15 cellular contexts compared by ENCODE assay signal in genomic region chr11:79201637-79202347, GRCh38.
DNase-seq lines count a peak whose midpoint lies in the region; ATAC-seq and TF ChIP-seq lines count a peak whose summit lies in the region.
"Had no signal": no experiment of that assay in that cellular context is flagged by ENCODE, and none has a peak within 500 bp of the region (broad histone marks: within the 10 kb centered on the region; RNA-seq: fewer than 3 reads in every experiment).

No MANE protein-coding gene starts in this region.

- H3K27me3 ChIP-seq in kidney epithelial cell (ENCODE audit: control insufficient read depth, insufficient read depth, low read length): no peaks in the 10 kb centered on the region
- H3K27me3 ChIP-seq: hepatocyte, SJSA1 had no signal

- H3K4me3 ChIP-seq in kidney epithelial cell (ENCODE audit: low read depth, low read length): no peak overlapping the region
- H3K4me3 ChIP-seq: hepatocyte, lung, SJSA1 had no signal

- H3K36me3 ChIP-seq in kidney epithelial cell (ENCODE audit: control insufficient read depth, insufficient read depth, low read length): no peaks in the 10 kb centered on the region
- H3K36me3 ChIP-seq: SJSA1 had no signal

- DNase-seq in kidney epithelial cell (ENCODE audit: low read depth) (peak; percentile 35), COLO829 (ENCODE audit: low spot score) (no peak), LoVo (ENCODE audit: low spot score) (no peak)
- DNase-seq: cerebellar nuclear complex, erythroblast, Kasumi-1, NCI-H2081 had no signal

- TF ChIP-seq CTCF in kidney epithelial cell (IDR thresholded peaks at IDR 0.05; ENCODE audit: insufficient read depth, low read length, poor library complexity, severe bottlenecking): no peak

- ATAC-seq in GM18499 (IDR thresholded peaks at IDR 0.05; ENCODE audit: insufficient read depth, unreplicated experiment) (peak; percentile 61), GM21360 (IDR thresholded peaks at IDR 0.05; ENCODE audit: unreplicated experiment) (peak; percentile 73), HG03196 (IDR thresholded peaks at IDR 0.05; ENCODE audit: unreplicated experiment) (peak; percentile 61), HG03565 (IDR thresholded peaks at IDR 0.05; ENCODE audit: unreplicated experiment) (no peak), GM19023 (IDR thresholded peaks at IDR 0.05; ENCODE audit: unreplicated experiment) (no peak)

Comparison
In these comparisons a context has a peak if more than half of its experiments do, and no peak if none do; other contexts are left out.
1. ATAC-seq: peak in GM18499 (single experiment), GM21360 (single experiment) and HG03196 (single experiment); none in HG03565 (single experiment) and GM19023 (single experiment).